Comparison of ENCODE assay signal across 9 cellular contexts in genomic region chr9:129142115-129142514, GRCh38. TPM values are rescaled to one million over a fixed set of nuclear protein-coding genes. Genes with fewer than 3 reads are reported as not detected.
DNase-seq lines count a peak whose midpoint lies in the region; ATAC-seq and TF ChIP-seq lines count a peak whose summit lies in the region.
"Had no signal": no experiment of that assay in that cellular context is flagged by ENCODE, and none has a peak within 500 bp of the region (broad histone marks: within the 10 kb centered on the region; RNA-seq: fewer than 3 reads in every experiment).

No MANE protein-coding gene starts in this region.

- H3K27me3 ChIP-seq in A673 (replicated peaks; ENCODE audit: insufficient read depth, low read depth, low read length, poor library complexity) (no peaks in the 10 kb centered on the region), HUES64 (ENCODE audit: insufficient read depth, low read length) (no peaks in the 10 kb centered on the region), colonic mucosa (no peaks in the 10 kb centered on the region)

- H3K27ac ChIP-seq in A673 (ENCODE audit: low read depth, low read length, poor library complexity, severe bottlenecking) (peak overlapping the region; percentile 100), HUES64 (ENCODE audit: low read depth, low read length) (peak overlapping the region; percentile 45), colonic mucosa (peak overlapping the region; percentile 98)

- H3K4me3 Mint-ChIP-seq in nephron progenitor cell = peak overlapping the region; percentile 44

- H3K4me1 ChIP-seq in A673 (ENCODE audit: insufficient read depth, low read length, poor library complexity, severe bottlenecking) (peaks cover 49% of the 10 kb centered on the region), HUES64 (ENCODE audit: insufficient read depth, low read length) (peaks cover 58% of the 10 kb centered on the region), colonic mucosa (peaks cover 25% of the 10 kb centered on the region)

- no TSS peak for BruUV-seq in A673 (replicated peaks; lab: Mats Ljungman, UMichigan)

- H3K36me3 ChIP-seq in A673 (ENCODE audit: insufficient read depth, low read length, poor library complexity, severe bottlenecking) (peaks cover 19% of the 10 kb centered on the region), HUES64 (ENCODE audit: insufficient read depth, low read length) (peaks cover 31% of the 10 kb centered on the region), colonic mucosa (peaks cover 3% of the 10 kb centered on the region)

- H3K9me3 ChIP-seq in A673 (ENCODE audit: low read depth, low read length, poor library complexity, severe bottlenecking) (no peaks in the 10 kb centered on the region), HUES64 (ENCODE audit: insufficient read depth, low read depth, low read length) (no peaks in the 10 kb centered on the region), colonic mucosa (no peaks in the 10 kb centered on the region)

- H3K4me3 ChIP-seq in A673 (ENCODE audit: low read depth, low read length, poor library complexity, severe bottlenecking) (no peak overlapping the region), HUES64 (ENCODE audit: low read length) (no peak overlapping the region), colonic mucosa (no peak overlapping the region)

- peaks cover 93% of the 10 kb centered on the region for H3K4me1 Mint-ChIP-seq in nephron progenitor cell

- CTCF ChIA-PET in A673 (lab: Charles Lee) = interaction anchor here (0.9 to 1.3 kb wide), 3 partner anchors 10 to 38 kb away, joined by 3 to 7 read pairs (median 3); no protein-coding TSS in a partner anchor

- POLR2A ChIA-PET in A673 (lab: Charles Lee; ENCODE audit: low non-redundant PET) = interaction anchor here (0.8 kb wide), 1 partner anchor 11 kb away, joined by 5 read pairs; no protein-coding TSS in a partner anchor

- H3K9me3 Mint-ChIP-seq in nephron progenitor cell = no peaks in the 10 kb centered on the region

- no peak for TF ChIP-seq CTCF in A673 (conservative IDR thresholded peaks at IDR 0.05; ENCODE audit: low read depth, low read length)
- TF ChIP-seq CTCF in colonic mucosa (IDR thresholded peaks at IDR 0.05) = no peak
- no peak for TF ChIP-seq CTCF in nephron progenitor cell (IDR thresholded peaks at IDR 0.05)

- H3K27me3 Mint-ChIP-seq in nephron progenitor cell (ENCODE audit: low read depth, poor library complexity) = peaks cover 3% of the 10 kb centered on the region

- H3K36me3 Mint-ChIP-seq in nephron progenitor cell (ENCODE audit: low read depth) = peaks cover 5% of the 10 kb centered on the region

- peak overlapping the region; percentile 57 for H3K27ac Mint-ChIP-seq in nephron progenitor cell

- no peak for ATAC-seq in GM21423 (IDR thresholded peaks at IDR 0.05; ENCODE audit: unreplicated experiment)
- no peak for ATAC-seq in GM21529 (IDR thresholded peaks at IDR 0.05; ENCODE audit: unreplicated experiment)

- H3K9ac ChIP-seq in HUES64 (ENCODE audit: low read depth, low read length) (no peak overlapping the region), colonic mucosa (ENCODE audit: low read depth in 2 of 2, low read length in 2 of 2) (peak overlapping the region; percentile 22 to 52)

- WGBS in HUES64 = 88% methylated on average over 8 of the region's 8 CpGs

- intact Hi-C loops in A673 (cut with micrococcal nuclease; ENCODE audit: unreplicated experiment) (loop anchor here (10.0 kb wide), 1 partner anchor 193 kb away; no protein-coding TSS in a partner anchor), colonic mucosa (cut with DNase I) (loop anchor here (10.0 kb wide), 1 partner anchor 353 kb away; no protein-coding TSS in a partner anchor)

- DNase-seq in A673 (ENCODE audit: low spot score) (no peak), colonic mucosa (no peak), nephron progenitor cell (no peak), SKM-1 treated with dmso at 0.1 percent for 144 hours (lab: John Stamatoyannopoulos, UW; ENCODE audit: unreplicated experiment) (no peak), DMS79 treated with DMSO at 0.1 percent for 48 hours (lab: John Stamatoyannopoulos, UW) (no peak)
- DNase-seq: central memory CD4-positive, alpha-beta T cell had no signal

RNA-seq across cellular contexts. Expression of gene PTPA, which starts 30.9 kb away (rescaled TPM):
- 153 and 157 TPM in 2 replicates for total RNA-seq in A673 (2021)
- 114 TPM for polyA plus RNA-seq in HUES64 (2013, experiment 1 of 2)
- 121 TPM for polyA plus RNA-seq in HUES64 (2013, experiment 2 of 2)
- total RNA-seq in colonic mucosa = 100 to 1,000 TPM in 1 of 2 donors, 10 to 100 TPM in 1; 94.5 to 142 TPM

RNA-seq across cellular contexts. Expression of gene CRAT, which starts 31.5 kb away (rescaled TPM):
- total RNA-seq in A673 (2021) (10.1 and 16.2 TPM in 2 replicates), colonic mucosa (10 to 100 TPM; 62.3 to 78.3 TPM)
- 8.1 TPM for polyA plus RNA-seq in HUES64 (2013, experiment 1 of 2)
- 10.7 TPM for polyA plus RNA-seq in HUES64 (2013, experiment 2 of 2)

RNA-seq across cellular contexts. Expression of gene IER5L, which starts 35.9 kb away (rescaled TPM):
- 12.1 and 14.0 TPM in 2 replicates for total RNA-seq in A673 (2021)
- 9.1 TPM for polyA plus RNA-seq in HUES64 (2013, experiment 1 of 2)
- 13.9 TPM for polyA plus RNA-seq in HUES64 (2013, experiment 2 of 2)
- total RNA-seq in colonic mucosa = 1 to 10 TPM; 9.1 to 9.6 TPM

Comparison
In these comparisons a context has a peak if more than half of its experiments do, and no peak if none do; other contexts are left out.
1. H3K27ac ChIP-seq: peak in every context shown above with its lines; median percentile 100 in A673; 98 in colonic mucosa; 45 in HUES64.